ENCODE assay signal across 6 cellular contexts in genomic region chr1:1068374-1069060, GRCh38. TPM values are rescaled to one million over a fixed set of nuclear protein-coding genes. Genes with fewer than 3 reads are reported as not detected.
DNase-seq lines count a peak whose midpoint lies in the region; ATAC-seq and TF ChIP-seq lines count a peak whose summit lies in the region.

No MANE protein-coding gene starts in this region.

- peaks cover 0 to 11% of the 10 kb centered on the region in 2 donors for H3K4me1 ChIP-seq in lung (ENCODE audit: control insufficient read depth in 2 of 2, insufficient read depth in 2 of 2, low read length in 2 of 2)

- H3K36me3 ChIP-seq in lung (ENCODE audit: control insufficient read depth in 2 of 2, insufficient read depth in 2 of 2, low read length in 2 of 2): no peaks in the 10 kb centered on the region

- peaks cover under 1% of the 10 kb centered on the region for H3K27me3 ChIP-seq in lung (ENCODE audit: control insufficient read depth, insufficient read depth)

- in situ Hi-C loops in ACHN (cut with HindIII; ENCODE audit: low pct_ligation_motif_present, low pct_unique_long_range_greater_than_20kb, low sequenced_read_pairs): no loop called here

- H3K27ac ChIP-seq in lung (ENCODE audit: low read depth in 1 of 2, low read length in 1 of 2): peak overlapping the region in 1 of 2 donors; percentile 52

- peak; percentile 48 for DNase-seq in ACHN
- peak; percentile 86 for DNase-seq in HT-29 (ENCODE audit: low spot score)
- peak; percentile 22 for DNase-seq in activated T-helper 9 cell treated with anti-CD3 and anti-CD28 coated beads, Interleukin-2, amount 50 U/mL, for 16 hours (ENCODE audit: low read depth)
- peak; percentile 54 for DNase-seq in lung (ENCODE audit: low spot score)
- DNase-seq in NCI-H1048 (lab: John Stamatoyannopoulos, UW): no peak
- no peak for DNase-seq in D341Med (ENCODE audit: low spot score)

- H3K4me3 ChIP-seq in lung: no peak overlapping the region

- peaks cover 0 to 2% of the 10 kb centered on the region in 2 donors for H3K9me3 ChIP-seq in lung (ENCODE audit: control insufficient read depth in 2 of 2, insufficient read depth in 1 of 2, low read length in 1 of 2)

- WGBS in lung, 2 donors: 2% methylated on average over 53 to 63 of the region's 63 CpGs

- peak; percentile 54 for ATAC-seq in lung (ENCODE audit: insufficient read depth, low FRiP score)

- TF ChIP-seq CTCF in lung (IDR thresholded peaks at IDR 0.05; ENCODE audit: control extremely low read depth, extremely low read depth): no peak

RNA-seq across cellular contexts. Expression of gene RNF223, which starts 5.6 kb away (rescaled TPM):
- total RNA-seq in HT-29 (2014; rRNA removed; shearing (Covaris generic)): 16.2 and 16.5 TPM in 2 replicates
- total RNA-seq in lung: 1 to 10 TPM in 1 of 2 donors, under 1 TPM in 1; 0.54 to 2.4 TPM
- polyA plus RNA-seq in lung: 1 to 10 TPM in 1 of 2 donors, under 1 TPM in 1; 0.57 to 2.3 TPM

RNA-seq across cellular contexts. Expression of gene C1orf159, which starts 47.4 kb away (rescaled TPM):
- total RNA-seq in HT-29 (2014; rRNA removed; shearing (Covaris generic)): 61.4 and 67.6 TPM in 2 replicates
- total RNA-seq in lung: 10 to 100 TPM in 1 of 2 donors, 1 to 10 TPM in 1; 9.9 to 19.2 TPM
- 10 to 100 TPM in 1 of 2 donors, 1 to 10 TPM in 1; 9.5 to 16.7 TPM for polyA plus RNA-seq in lung

RNA-seq across cellular contexts. Expression of gene AGRN, which starts 48.6 kb away (rescaled TPM):
- total RNA-seq in HT-29 (2014; rRNA removed; shearing (Covaris generic)): 683 and 894 TPM in 2 replicates
- total RNA-seq in lung: 100 to 1,000 TPM; 103 to 124 TPM
- polyA plus RNA-seq in lung: 10 to 100 TPM; 30.7 to 67.4 TPM

RNA-seq across cellular contexts. Expression of gene ISG15, which starts 55.2 kb away (rescaled TPM):
- total RNA-seq in HT-29 (2014; rRNA removed; shearing (Covaris generic)): 706 and 895 TPM in 2 replicates
- 10 to 100 TPM; 12.7 to 53.6 TPM for total RNA-seq in lung
- 100 to 1,000 TPM; 208 to 234 TPM for polyA plus RNA-seq in lung

Comparison
In these comparisons a context has a peak if more than half of its experiments do, and no peak if none do; other contexts are left out.
1. DNase-seq: peak in ACHN (single experiment), HT-29 (single experiment), activated T-helper 9 cell treated with anti-CD3 and anti-CD28 coated beads, Interleukin-2, amount 50 U/mL, for 16 hours (single experiment) and lung (single experiment); none in NCI-H1048 (single experiment) and D341Med (single experiment).